ENCODE assay signal across 22 cellular contexts in the genomic region with DNA sequence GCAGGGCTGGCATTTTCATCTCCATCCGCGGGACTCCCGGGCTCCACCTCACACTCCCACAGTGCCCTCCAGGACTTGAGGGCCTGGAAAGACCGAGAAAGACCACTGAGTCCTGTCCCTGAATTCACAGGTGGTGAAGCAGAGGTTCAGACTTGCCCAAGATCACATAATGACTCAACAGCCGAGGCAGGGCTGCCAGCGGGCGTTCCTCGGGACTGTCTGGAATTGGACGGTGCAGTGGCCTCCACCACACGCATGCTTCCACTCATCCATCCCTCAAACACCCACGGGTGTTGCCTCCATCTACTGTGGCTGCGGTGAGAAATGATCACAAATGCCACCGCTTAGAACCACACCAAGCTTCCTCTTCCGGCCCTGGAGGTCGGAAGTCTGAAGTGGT. TPM values are rescaled to one million over a fixed set of nuclear protein-coding genes. Genes with fewer than 3 reads are reported as not detected.
"Had no signal": no experiment of that assay in that cellular context is flagged by ENCODE, and none has a peak within 500 bp of the region (broad histone marks: within the 10 kb centered on the region; RNA-seq: fewer than 3 reads in every experiment).

No MANE protein-coding gene starts in this region.

- H3K9ac ChIP-seq: KMS-11, SK-N-SH had no signal

- H3K27ac ChIP-seq: KMS-11 had no signal

- H3K27ac Mint-ChIP-seq: IgD-negative memory B cell had no signal

- H3K4me2 ChIP-seq: KMS-11, SK-N-SH had no signal

- DNase-seq: Kasumi-1, MV-4-11, NCI-H1048, NCI-H1105, NCI-H1417, NCI-H1436 treated with DMSO at 0.1 percent for 48 hours, NCI-H1694, NCI-H187 treated with DMSO at 0.1 percent for 48 hours, NCI-H2029 treated with DMSO at 0.1 percent for 48 hours, NCI-H2171 treated with DMSO at 0.1 percent for 48 hours, NCI-H345, NCI-H524, NCI-H526 treated with DMSO at 0.1 percent for 48 hours, NCI-H748 treated with DMSO at 0.1 percent for 48 hours, RPMI8226, SHP77, SK-N-SH, SW 1271 had no signal

- H3K9me2 ChIP-seq: SK-N-SH had no signal

- H3K4me1 Mint-ChIP-seq: IgD-negative memory B cell had no signal

- H3K4me3 ChIP-seq: K562 had no signal

- H3K36me3 Mint-ChIP-seq: IgD-negative memory B cell had no signal

- ATAC-seq: K562 had no signal

- H3K4me3 Mint-ChIP-seq: IgD-negative memory B cell had no signal

- H3K9me3 ChIP-seq: SK-N-SH had no signal

RNA-seq across cellular contexts. Expression of a gene that starts 6.9 kb away (rescaled TPM):
- total RNA-seq: M059J had no signal
- polyA plus RNA-seq: IgD-negative memory B cell had no signal
